34 cellular contexts compared by ENCODE assay signal in the genomic region with DNA sequence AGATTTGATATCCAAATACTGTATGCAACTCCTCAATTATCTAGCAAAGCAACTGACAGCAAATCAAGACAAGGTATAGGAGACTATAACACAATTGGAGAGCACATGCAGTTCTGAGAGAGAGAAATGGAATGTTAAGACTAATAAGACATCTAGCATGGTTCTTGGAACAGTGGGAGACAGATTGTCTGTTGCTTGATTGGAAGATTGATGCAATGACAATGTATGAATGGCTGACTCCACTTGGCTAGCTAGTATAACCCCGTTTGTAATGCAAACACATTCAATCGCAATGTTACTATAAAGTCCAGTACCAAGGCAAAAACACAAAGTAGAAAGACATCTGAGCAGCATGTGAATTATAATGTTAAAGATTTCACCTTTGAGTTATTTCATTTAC.
"Had no signal": no experiment of that assay in that cellular context is flagged by ENCODE, and none has a peak within 500 bp of the region (broad histone marks: within the 10 kb centered on the region; RNA-seq: fewer than 3 reads in every experiment).

No MANE protein-coding gene starts in this region.

- H3K4me3 ChIP-seq: MG63 had no signal

- H3K4me2 ChIP-seq: KMS-11 had no signal

- H3K9ac ChIP-seq: KMS-11 had no signal

- H3K27ac ChIP-seq: KMS-11 had no signal

- H3K9me3 ChIP-seq: MG63 had no signal

- H3K36me3 ChIP-seq: MG63 had no signal

- DNase-seq: Karpas-422, Kasumi-1, MG63, MM.1S, MV-4-11, NCI-H1048, NCI-H1092, NCI-H1092 treated with DMSO at 0.1 percent for 48 hours, NCI-H1105, NCI-H1105 treated with DMSO at 0.1 percent for 48 hours, NCI-H1417, NCI-H1417 treated with DMSO at 0.1 percent for 48 hours, NCI-H1436, NCI-H1436 treated with DMSO at 0.1 percent for 48 hours, NCI-H146, NCI-H1694, NCI-H1694 treated with DMSO at 0.1 percent for 48 hours, NCI-H187, NCI-H187 treated with DMSO at 0.1 percent for 48 hours, NCI-H1930, NCI-H2029, NCI-H2029 treated with DMSO at 0.1 percent for 48 hours, NCI-H2081, NCI-H2081 treated with DMSO at 0.1 percent for 48 hours, NCI-H2107, NCI-H2171, NCI-H2171 treated with DMSO at 0.1 percent for 48 hours, NCI-H2227 treated with DMSO at 0.1 percent for 48 hours, NCI-H226, NCI-H345, NCI-H446, NCI-H446 treated with DMSO at 0.1 percent for 48 hours, NCI-H510A had no signal

- H3K27me3 ChIP-seq: MG63 had no signal
